22 cellular contexts compared by ENCODE assay signal in the genomic region with DNA sequence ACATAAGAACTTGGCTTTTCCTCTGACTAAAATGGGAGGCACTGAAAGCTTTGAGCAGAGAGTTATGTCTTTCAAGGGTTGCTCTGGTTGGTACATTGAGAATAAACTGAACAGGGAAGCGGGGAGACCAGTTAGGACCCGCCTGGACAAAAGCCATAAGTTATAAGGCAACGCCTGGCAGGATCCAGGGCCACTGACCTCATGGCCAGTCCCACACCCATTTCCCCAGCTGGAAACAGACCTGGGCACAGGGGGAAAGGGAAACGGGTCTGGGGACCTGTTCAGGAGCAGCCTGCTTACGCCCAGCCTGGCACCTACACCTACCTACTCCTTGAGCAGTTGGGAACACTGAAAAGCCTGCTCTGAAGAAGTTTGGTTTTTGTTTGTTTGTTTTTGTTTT. TPM values are rescaled to one million over a fixed set of nuclear protein-coding genes. Genes with fewer than 3 reads are reported as not detected.
DNase-seq lines count a peak whose midpoint lies in the region; ATAC-seq, FAIRE-seq and TF ChIP-seq lines count a peak whose summit lies in the region.
"Had no signal": no experiment of that assay in that cellular context is flagged by ENCODE, and none has a peak within 500 bp of the region (broad histone marks: within the 10 kb centered on the region; RNA-seq: fewer than 3 reads in every experiment).

No MANE protein-coding gene starts in this region.

- ATAC-seq in upper lobe of left lung (ENCODE audit: low FRiP score in 2 of 2): no peak
- ATAC-seq: A549; CD8-positive, alpha-beta T cell; HCT116 had no signal

- POLR2A ChIA-PET in RWPE1 (lab: Yijun Ruan, JAX; ENCODE audit: low non-redundant PET): no interaction called here

- no peaks in the 10 kb centered on the region for H3K9me3 ChIP-seq in mucosa of rectum (ENCODE audit: control insufficient read depth in 2 of 2, low read length in 2 of 2)
- no peaks in the 10 kb centered on the region for H3K9me3 ChIP-seq in small intestine (ENCODE audit: control insufficient read depth, low read depth)
- H3K9me3 ChIP-seq in upper lobe of left lung: no peaks in the 10 kb centered on the region
- no peaks in the 10 kb centered on the region for H3K9me3 ChIP-seq in endodermal cell (ENCODE audit: control insufficient read depth, low read length)
- H3K9me3 ChIP-seq: A549 had no signal

- H3K27ac ChIP-seq in RWPE1 (peak overlapping the region; percentile 13; the same call in 1 of the 2 replicates), mucosa of rectum (ENCODE audit: low read depth in 2 of 2, low read length in 2 of 2) (peak overlapping the region; percentile 60 to 68), small intestine (ENCODE audit: low read depth in 1 of 2, low read length in 1 of 2) (peak overlapping the region; percentile 7 to 41), upper lobe of left lung (no peak overlapping the region), endodermal cell (ENCODE audit: low read depth, low read length) (no peak overlapping the region)
- H3K27ac ChIP-seq: GM23248 had no signal

- 61 to 70% (median 61%) methylated on average over 5 of the region's 5 CpGs for WGBS in small intestine, 3 donors
- 75 to 77% methylated on average over 5 of the region's 5 CpGs for WGBS in upper lobe of left lung, 2 donors
- 91 to 97% methylated on average over 3 to 5 of the region's 5 CpGs for WGBS in endodermal cell (ENCODE audit: insufficient coverage in 1 of 2, insufficient read length in 1 of 2), 2 experiments

- H3K9me3 Mint-ChIP-seq in endothelial cell (ENCODE audit: unreplicated experiment): no peaks in the 10 kb centered on the region
- no peaks in the 10 kb centered on the region for H3K9me3 Mint-ChIP-seq in endodermal cell
- H3K9me3 Mint-ChIP-seq: CD8-positive, alpha-beta T cell; IgD-negative memory B cell had no signal

- H3K36me3 ChIP-seq in mucosa of rectum (ENCODE audit: control insufficient read depth in 2 of 2, insufficient read depth in 2 of 2, low read length in 2 of 2) (no peaks in the 10 kb centered on the region), small intestine (ENCODE audit: control insufficient read depth in 2 of 2, insufficient read depth in 2 of 2, low read length in 2 of 2) (no peaks in the 10 kb centered on the region), upper lobe of left lung (no peaks in the 10 kb centered on the region), endodermal cell (ENCODE audit: control insufficient read depth, insufficient read depth, low read length) (no peaks in the 10 kb centered on the region)

- TF ChIP-seq POLR2A in upper lobe of left lung (IDR thresholded peaks at IDR 0.05): no peak

- DNase-seq in RWPE1 (ENCODE audit: low spot score): no peak
- DNase-seq in endothelial cell (ENCODE audit: low spot score): no peak
- no peak for DNase-seq in small intestine
- DNase-seq in NCI-H2171 (lab: John Stamatoyannopoulos, UW): no peak
- DNase-seq in activated CD4-positive, alpha-beta T cell treated with anti-CD3 and anti-CD28 coated beads for 48 hours: no peak
- no peak for DNase-seq in upper lobe of left lung
- DNase-seq in endodermal cell: no peak
- DNase-seq: CD8-positive, alpha-beta T cell; COR-L47; DMS53; GF-D8; GM23248 had no signal

- H3K4me3 ChIP-seq in mucosa of rectum (ENCODE audit: low read length in 2 of 2): peak overlapping the region in 1 of 2 donors; percentile 10
- no peak overlapping the region for H3K4me3 ChIP-seq in small intestine (ENCODE audit: low read depth in 1 of 2, low read length in 2 of 2)
- no peak overlapping the region for H3K4me3 ChIP-seq in upper lobe of left lung
- H3K4me3 ChIP-seq in endodermal cell (ENCODE audit: low read length): no peak overlapping the region
- H3K4me3 ChIP-seq: A549, GM23248 had no signal

- H3K4me3 Mint-ChIP-seq in endothelial cell (ENCODE audit: unreplicated experiment) (no peak overlapping the region), endodermal cell (no peak overlapping the region)
- H3K4me3 Mint-ChIP-seq: CD14-positive monocyte; CD8-positive, alpha-beta T cell; IgD-negative memory B cell had no signal

- H3K27me3 ChIP-seq in mucosa of rectum (ENCODE audit: control insufficient read depth in 2 of 2, insufficient read depth in 2 of 2, low read length in 2 of 2) (no peaks in the 10 kb centered on the region), small intestine (ENCODE audit: control insufficient read depth in 2 of 2, insufficient read depth in 2 of 2, low read length in 2 of 2) (no peaks in the 10 kb centered on the region), upper lobe of left lung (no peaks in the 10 kb centered on the region), endodermal cell (ENCODE audit: control insufficient read depth, insufficient read depth, low read length, poor library complexity, severe bottlenecking) (peaks cover 11% of the 10 kb centered on the region)

- CTCF ChIA-PET in RWPE1 (lab: Yijun Ruan, JAX): no interaction called here

- no peak for TF ChIP-seq CTCF in RWPE1 (conservative IDR thresholded peaks at IDR 0.05; ENCODE audit: low read depth)
- TF ChIP-seq CTCF in endothelial cell (IDR thresholded peaks at IDR 0.05; ENCODE audit: unreplicated experiment): no peak
- no peak for TF ChIP-seq CTCF in upper lobe of left lung (IDR thresholded peaks at IDR 0.05)
- TF ChIP-seq CTCF in endodermal cell (conservative IDR thresholded peaks at IDR 0.05): no peak

- no peak for FAIRE-seq in small intestine (lab: Jason Lieb, UNC)
- FAIRE-seq: A549, D721Med, H54 had no signal

- H3K36me3 Mint-ChIP-seq in endothelial cell (ENCODE audit: low read depth, unreplicated experiment): peaks cover 6% of the 10 kb centered on the region
- no peaks in the 10 kb centered on the region for H3K36me3 Mint-ChIP-seq in endodermal cell (ENCODE audit: low read depth)
- H3K36me3 Mint-ChIP-seq: CD8-positive, alpha-beta T cell had no signal

- TF ChIP-seq EP300 in upper lobe of left lung (IDR thresholded peaks at IDR 0.05): no peak

- peak overlapping the region in 1 of 2 donors; percentile 28 for H3K9ac ChIP-seq in mucosa of rectum (ENCODE audit: low read depth in 1 of 2, low read length in 2 of 2)
- no peak overlapping the region for H3K9ac ChIP-seq in endodermal cell (ENCODE audit: extremely low read depth, low read length, poor library complexity, severe bottlenecking)
- H3K9ac ChIP-seq: GM23248 had no signal

- no peaks in the 10 kb centered on the region for H3K4me1 Mint-ChIP-seq in endothelial cell (ENCODE audit: unreplicated experiment)
- H3K4me1 Mint-ChIP-seq in endodermal cell: peaks cover 8% of the 10 kb centered on the region

- peaks cover 2% of the 10 kb centered on the region for H3K27me3 Mint-ChIP-seq in endothelial cell (ENCODE audit: unreplicated experiment)
- H3K27me3 Mint-ChIP-seq in endodermal cell (ENCODE audit: insufficient read depth): peaks cover 26% of the 10 kb centered on the region

- peak overlapping the region; percentile 53 for H3K27ac Mint-ChIP-seq in endothelial cell (ENCODE audit: unreplicated experiment)
- H3K27ac Mint-ChIP-seq in endodermal cell: no peak overlapping the region
- H3K27ac Mint-ChIP-seq: CD14-positive monocyte; CD8-positive, alpha-beta T cell had no signal

- peaks cover 4 to 20% of the 10 kb centered on the region in 2 donors for H3K4me1 ChIP-seq in mucosa of rectum (ENCODE audit: control insufficient read depth in 2 of 2, insufficient read depth in 2 of 2, low read length in 2 of 2)
- no peaks in the 10 kb centered on the region for H3K4me1 ChIP-seq in small intestine (ENCODE audit: control insufficient read depth in 2 of 2, insufficient read depth in 1 of 2, low read depth in 1 of 2, low read length in 1 of 2)
- H3K4me1 ChIP-seq in upper lobe of left lung: no peaks in the 10 kb centered on the region
- peaks cover 13% of the 10 kb centered on the region for H3K4me1 ChIP-seq in endodermal cell (ENCODE audit: control insufficient read depth, insufficient read depth, low read length)

RNA-seq across cellular contexts. Expression of gene SPINK4, which starts 1.3 kb away (rescaled TPM):
- total RNA-seq in endothelial cell (ENCODE audit: unreplicated experiment) (not detected), upper lobe of left lung (not detected), endodermal cell (1 to 10 TPM; 1.3 to 1.4 TPM)
- 1,000 to 10,000 TPM in 2 of 3 donors, 100 to 1,000 TPM in 1; 659 to 2,061 (median 1,209) TPM for polyA plus RNA-seq in small intestine
- polyA plus RNA-seq in endodermal cell (2013, experiment 1 of 2): not detected
- not detected for polyA plus RNA-seq in endodermal cell (2013, experiment 2 of 2)
- total RNA-seq: CD8-positive, alpha-beta T cell; GM23248; HT-29 had no signal
- polyA plus RNA-seq: A549, AG04450, BJ, CD14-positive monocyte, GM23248, IgD-negative memory B cell had no signal

RNA-seq across cellular contexts. Expression of gene BAG1, which starts 23.2 kb away (rescaled TPM):
- total RNA-seq in endothelial cell (ENCODE audit: unreplicated experiment) (61.5 TPM), upper lobe of left lung (100 to 1,000 TPM in 4 of 6 donors, 10 to 100 TPM in 2; 55.5 to 157 (median 129) TPM), endodermal cell (10 to 100 TPM; 38.7 to 39.9 TPM)
- 100 to 1,000 TPM; 104 to 194 (median 160) TPM for polyA plus RNA-seq in small intestine
- 41.7 TPM for polyA plus RNA-seq in endodermal cell (2013, experiment 1 of 2)
- polyA plus RNA-seq in endodermal cell (2013, experiment 2 of 2): 38.9 TPM

RNA-seq across cellular contexts. Expression of gene CHMP5, which starts 23.6 kb away (rescaled TPM):
- total RNA-seq in endothelial cell (ENCODE audit: unreplicated experiment) (88.7 TPM), upper lobe of left lung (10 to 100 TPM; 33.5 to 95.5 (median 60.1) TPM), endodermal cell (10 to 100 TPM; 62.9 to 80.2 TPM)
- 100 to 1,000 TPM in 2 of 3 donors, 10 to 100 TPM in 1; 78.1 to 212 (median 185) TPM for polyA plus RNA-seq in small intestine
- 74.3 TPM for polyA plus RNA-seq in endodermal cell (2013, experiment 1 of 2)
- 78.1 TPM for polyA plus RNA-seq in endodermal cell (2013, experiment 2 of 2)

RNA-seq across cellular contexts. Expression of gene NFX1, which starts 49.0 kb away (rescaled TPM):
- 33.5 TPM for total RNA-seq in endothelial cell (ENCODE audit: unreplicated experiment)
- 10 to 100 TPM; 12.6 to 23.5 (median 20.8) TPM for polyA plus RNA-seq in small intestine
- total RNA-seq in upper lobe of left lung: 10 to 100 TPM; 37.0 to 75.4 (median 54.1) TPM
- total RNA-seq in endodermal cell: 10 to 100 TPM; 23.1 to 24.0 TPM
- 20.8 TPM for polyA plus RNA-seq in endodermal cell (2013, experiment 1 of 2)
- polyA plus RNA-seq in endodermal cell (2013, experiment 2 of 2): 19.0 TPM

Comparison
In these comparisons a context has a peak if more than half of its experiments do, and no peak if none do; other contexts are left out.
1. H3K27ac ChIP-seq: peak in RWPE1 (single experiment), mucosa of rectum (2 of 2) and small intestine (2 of 2); none in upper lobe of left lung (0 of 4) and endodermal cell (single experiment).